In genomic region chr1:173332026-173332425, GRCh38 we compare ENCODE assay signal across 1 cellular context.
TF ChIP-seq lines count a peak whose summit lies in the region.

No MANE protein-coding gene starts in this region.

TF ChIP-seq in GM23338, 12 proteins besides CTCF, POLR2A, EP300 and RAD21 (continued from another document):
- TF ChIP-seq, protein P1, sequence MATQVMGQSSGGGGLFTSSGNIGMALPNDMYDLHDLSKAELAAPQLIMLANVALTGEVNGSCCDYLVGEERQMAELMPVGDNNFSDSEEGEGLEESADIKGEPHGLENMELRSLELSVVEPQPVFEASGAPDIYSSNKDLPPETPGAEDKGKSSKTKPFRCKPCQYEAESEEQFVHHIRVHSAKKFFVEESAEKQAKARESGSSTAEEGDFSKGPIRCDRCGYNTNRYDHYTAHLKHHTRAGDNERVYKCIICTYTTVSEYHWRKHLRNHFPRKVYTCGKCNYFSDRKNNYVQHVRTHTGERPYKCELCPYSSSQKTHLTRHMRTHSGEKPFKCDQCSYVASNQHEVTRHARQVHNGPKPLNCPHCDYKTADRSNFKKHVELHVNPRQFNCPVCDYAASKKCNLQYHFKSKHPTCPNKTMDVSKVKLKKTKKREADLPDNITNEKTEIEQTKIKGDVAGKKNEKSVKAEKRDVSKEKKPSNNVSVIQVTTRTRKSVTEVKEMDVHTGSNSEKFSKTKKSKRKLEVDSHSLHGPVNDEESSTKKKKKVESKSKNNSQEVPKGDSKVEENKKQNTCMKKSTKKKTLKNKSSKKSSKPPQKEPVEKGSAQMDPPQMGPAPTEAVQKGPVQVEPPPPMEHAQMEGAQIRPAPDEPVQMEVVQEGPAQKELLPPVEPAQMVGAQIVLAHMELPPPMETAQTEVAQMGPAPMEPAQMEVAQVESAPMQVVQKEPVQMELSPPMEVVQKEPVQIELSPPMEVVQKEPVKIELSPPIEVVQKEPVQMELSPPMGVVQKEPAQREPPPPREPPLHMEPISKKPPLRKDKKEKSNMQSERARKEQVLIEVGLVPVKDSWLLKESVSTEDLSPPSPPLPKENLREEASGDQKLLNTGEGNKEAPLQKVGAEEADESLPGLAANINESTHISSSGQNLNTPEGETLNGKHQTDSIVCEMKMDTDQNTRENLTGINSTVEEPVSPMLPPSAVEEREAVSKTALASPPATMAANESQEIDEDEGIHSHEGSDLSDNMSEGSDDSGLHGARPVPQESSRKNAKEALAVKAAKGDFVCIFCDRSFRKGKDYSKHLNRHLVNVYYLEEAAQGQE (IDR thresholded peaks at IDR 0.05; ENCODE audit: unreplicated experiment): no peak
- TF ChIP-seq ZNF462 (CRISPR knock-in tag; IDR thresholded peaks at IDR 0.05): no peak
- TF ChIP-seq EZH2 (IDR thresholded peaks at IDR 0.05; ENCODE audit: low read depth, unreplicated experiment): no peak
- no peak for TF ChIP-seq CREB1 (CRISPR knock-in tag; IDR thresholded peaks at IDR 0.05; ENCODE audit: low read depth)
- no peak for TF ChIP-seq ZNF114 (CRISPR knock-in tag; IDR thresholded peaks at IDR 0.05)
TF ChIP-seq in GM23338: peak in this region for 0.
